ENCODE assay signal across 8 cellular contexts in the genomic region with DNA sequence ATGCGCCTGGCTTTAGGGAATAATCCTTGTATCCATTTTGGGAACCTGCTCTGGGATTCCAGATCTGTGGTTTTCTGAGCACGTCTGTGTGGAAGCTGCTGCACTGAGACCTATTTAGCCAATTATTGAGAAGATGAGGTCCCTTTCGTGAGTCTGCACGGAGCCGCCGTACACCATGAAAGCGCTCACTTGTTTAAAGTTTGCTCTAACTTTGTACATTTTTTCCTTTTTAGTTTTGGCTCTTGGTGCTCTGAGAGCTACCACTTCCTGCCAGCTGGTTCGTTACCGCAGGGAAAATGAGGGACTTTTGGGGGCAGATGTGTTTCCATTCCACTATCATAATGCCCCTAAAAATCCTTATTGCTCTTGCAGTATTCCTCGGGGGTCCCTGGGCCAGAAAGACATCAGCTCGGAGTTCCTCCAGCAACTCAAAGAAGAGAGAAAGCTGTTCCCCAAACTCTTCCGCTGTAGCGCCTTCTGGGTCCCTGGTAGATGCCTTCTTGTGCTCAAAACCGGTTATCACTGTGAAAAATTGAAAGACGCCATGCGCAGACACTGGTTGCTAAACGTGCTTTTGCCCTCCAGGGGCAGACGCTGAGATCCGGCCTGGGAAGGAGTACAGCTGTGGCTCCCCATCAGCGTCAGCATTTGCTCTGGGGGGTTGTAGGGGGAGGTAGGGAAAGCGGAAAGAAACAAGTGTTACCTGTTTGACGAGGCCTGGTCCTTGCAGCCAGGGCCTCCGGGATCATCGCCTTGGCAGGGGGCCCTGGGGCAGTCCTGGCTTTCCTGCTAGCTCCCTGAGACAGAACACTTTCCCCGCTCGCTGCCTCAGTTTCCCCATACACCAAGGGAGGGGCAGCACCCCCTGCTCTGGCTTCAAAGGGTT.
DNase-seq lines count a peak whose midpoint lies in the region; ATAC-seq, FAIRE-seq and TF ChIP-seq lines count a peak whose summit lies in the region.

No MANE protein-coding gene starts in this region.

- H3K9me3 ChIP-seq in Loucy (ENCODE audit: insufficient read depth, low read depth, low read length) = no peaks in the 10 kb centered on the region

- DNase-seq in GM10248 (ENCODE audit: extremely low spot score) (peak; percentile 47), bronchial epithelial cell (ENCODE audit: low read depth) (peak; percentile 82), sciatic nerve (ENCODE audit: low spot score) (no peak), HuH-7 (ENCODE audit: low spot score) (no peak), UCSD-AML1 (lab: John Stamatoyannopoulos, UW; ENCODE audit: unreplicated experiment) (no peak)

- H3K27me3 ChIP-seq in Loucy (ENCODE audit: insufficient read depth, low read length, poor library complexity, severe bottlenecking) (no peaks in the 10 kb centered on the region), bronchial epithelial cell (ENCODE audit: control insufficient read depth, insufficient read depth, low read length) (no peaks in the 10 kb centered on the region)

- H3K4me2 ChIP-seq in Loucy (ENCODE audit: low read depth, low read length, poor library complexity, severe bottlenecking) = peak overlapping the region; percentile 67

- POLR2A ChIA-PET in GM10248 (lab: Yijun Ruan, JAX) = no interaction called here

- ATAC-seq in sciatic nerve = peak; percentile 34
- ATAC-seq in HG02798 (IDR thresholded peaks at IDR 0.05; ENCODE audit: poor library complexity, unreplicated experiment) = no peak
- ATAC-seq in GM21576 (IDR thresholded peaks at IDR 0.05; ENCODE audit: unreplicated experiment) = no peak

- H2AFZ ChIP-seq in Loucy (ENCODE audit: low read length) = 0 out of 2 replicates have a peak overlapping the region, but pooled peaks have one; percentile 12

- H3K36me3 ChIP-seq in Loucy (ENCODE audit: insufficient read depth, low read length) = no peaks in the 10 kb centered on the region
- no peaks in the 10 kb centered on the region for H3K36me3 ChIP-seq in bronchial epithelial cell (ENCODE audit: control insufficient read depth, insufficient read depth, low read length)

- TF ChIP-seq CTCF in GM10248 (IDR thresholded peaks at IDR 0.05; ENCODE audit: control extremely low read depth, extremely low read depth, low read depth, missing control alignments) (no peak), Loucy (conservative IDR thresholded peaks at IDR 0.05; ENCODE audit: low read length) (no peak), bronchial epithelial cell (IDR thresholded peaks at IDR 0.05; ENCODE audit: insufficient read depth, low read length, severe bottlenecking) (peak; percentile 29)

- intact Hi-C loops in sciatic nerve (cut with DNase I) = no loop called here

- peak overlapping the region; percentile 58 for H3K4me3 ChIP-seq in Loucy (ENCODE audit: low read length, poor library complexity, severe bottlenecking)
- no peak overlapping the region for H3K4me3 ChIP-seq in bronchial epithelial cell (ENCODE audit: low read depth, low read length)

- no peaks in the 10 kb centered on the region for H4K20me1 ChIP-seq in Loucy (ENCODE audit: insufficient read depth, low read length, poor library complexity, severe bottlenecking)

- H3K9me2 ChIP-seq in Loucy (replicated peaks; ENCODE audit: low read depth, low read length) = no peaks in the 10 kb centered on the region

- peaks cover 35% of the 10 kb centered on the region for H3K4me1 ChIP-seq in Loucy (ENCODE audit: insufficient read depth, low read length, poor library complexity, severe bottlenecking)

- no peaks in the 10 kb centered on the region for H3F3A ChIP-seq in Loucy (ENCODE audit: low read depth)

- no peak overlapping the region for H3K9ac ChIP-seq in Loucy (ENCODE audit: low read depth, low read length, poor library complexity, severe bottlenecking)

- no peaks in the 10 kb centered on the region for H3K79me2 ChIP-seq in Loucy (ENCODE audit: insufficient read depth, low read length)

- no peak for FAIRE-seq in bronchial epithelial cell (lab: Jason Lieb, UNC)

- CTCF ChIA-PET in GM10248 (lab: Yijun Ruan, JAX) = interaction anchor here (1.0 to 3.5 kb wide), 16 partner anchors 9 to 390 kb away, joined by 3 to 18 read pairs (median 5); a partner anchor contains a TSS

Comparison
In these comparisons a context has a peak if more than half of its experiments do, and no peak if none do; other contexts are left out.
1. DNase-seq: peak in GM10248 (single experiment) and bronchial epithelial cell (single experiment); none in sciatic nerve (single experiment), HuH-7 (single experiment) and UCSD-AML1 (single experiment).